21 cellular contexts compared by ENCODE assay signal in the genomic region with DNA sequence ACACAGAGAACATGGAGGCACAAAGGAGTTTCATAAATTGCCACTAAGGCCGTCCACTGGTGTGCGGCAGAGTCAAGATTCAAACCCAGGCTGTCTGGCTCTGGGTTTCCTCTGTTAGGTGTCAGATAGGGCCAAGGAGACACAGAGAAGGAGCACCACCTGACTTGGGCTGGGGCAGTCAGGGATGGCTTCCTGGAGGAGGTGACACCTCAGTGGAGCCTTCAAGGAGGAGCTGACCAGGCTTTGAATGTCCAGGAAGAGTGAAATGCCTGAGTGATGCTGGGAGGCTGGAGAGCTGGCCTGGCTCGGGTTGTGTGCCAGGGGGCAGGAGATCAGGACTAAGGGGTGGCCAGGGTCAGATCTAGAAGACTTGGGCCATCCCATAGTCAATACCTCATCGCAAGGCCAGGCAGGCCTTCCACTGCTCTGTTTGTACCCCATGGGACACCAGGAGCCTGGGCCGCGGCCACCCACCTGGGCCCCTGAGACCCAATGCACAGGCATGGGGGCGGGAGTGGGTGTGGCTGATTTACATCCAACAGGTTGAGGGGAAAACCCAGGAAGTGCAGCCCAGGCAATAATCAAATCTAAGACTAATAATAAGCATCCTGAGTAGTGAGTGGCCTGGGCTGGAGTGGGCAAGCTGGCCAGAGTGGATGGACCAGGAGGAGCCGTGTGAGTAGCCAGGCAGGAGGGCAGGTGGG.
DNase-seq lines count a peak whose midpoint lies in the region; ATAC-seq, FAIRE-seq and TF ChIP-seq lines count a peak whose summit lies in the region.
"Had no signal": no experiment of that assay in that cellular context is flagged by ENCODE, and none has a peak within 500 bp of the region (broad histone marks: within the 10 kb centered on the region; RNA-seq: fewer than 3 reads in every experiment).

No MANE protein-coding gene starts in this region.

- TF ChIP-seq POLR2A in GM12878 (IDR thresholded peaks at IDR 0.05; ENCODE audit: low read depth, low read length): no peak

- peaks cover 23% of the 10 kb centered on the region for H3K4me1 ChIP-seq in GM12878 (ENCODE audit: control insufficient read depth, insufficient read depth, low read length)
- H3K4me1 ChIP-seq in SJCRH30: no peaks in the 10 kb centered on the region

- in situ Hi-C loops in GM12878 (cut with MboI): loop anchor here (25.0 kb wide), 1 partner anchor 518 kb away; no protein-coding TSS in a partner anchor

- intact Hi-C loops in GM12878 (cut with micrococcal nuclease; ENCODE audit: unreplicated experiment): no loop called here

- no peaks in the 10 kb centered on the region for H3K79me2 ChIP-seq in GM12878 (ENCODE audit: control insufficient read depth, insufficient read depth, low read length)

- H4K20me1 ChIP-seq in GM12878 (ENCODE audit: control insufficient read depth, insufficient read depth): no peaks in the 10 kb centered on the region

- POLR2A ChIA-PET in GM12878 (lab: Charles Lee): no interaction called here

- H3K27me3 Mint-ChIP-seq in activated naive CD4-positive, alpha-beta T cell treated with anti-CD3 and anti-CD28 coated beads, Interleukin-2, amount 50 U/mL, for 24 hours: peaks cover 4% of the 10 kb centered on the region
- H3K27me3 Mint-ChIP-seq in memory B cell: no peaks in the 10 kb centered on the region

- 12% methylated on average over 8 of the region's 8 CpGs for WGBS in GM12878 (ENCODE audit: insufficient coverage, insufficient replicate concordance, low lambda C conversion rate, missing lambda C conversion rate)

- H3K27ac Mint-ChIP-seq in activated naive CD4-positive, alpha-beta T cell treated with anti-CD3 and anti-CD28 coated beads, Interleukin-2, amount 50 U/mL, for 24 hours: peak overlapping the region; percentile 19
- peak overlapping the region in 1 of 2 donors; percentile 79 for H3K27ac Mint-ChIP-seq in activated naive CD4-positive, alpha-beta T cell treated with anti-CD3 and anti-CD28 coated beads, Interleukin-2, amount 50 U/mL, for 72 hours
- peak overlapping the region; percentile 92 for H3K27ac Mint-ChIP-seq in memory B cell

- no peak overlapping the region for H3K9ac ChIP-seq in GM12878 (ENCODE audit: control insufficient read depth, insufficient read depth, low read length)

- H3K27me3 ChIP-seq in GM12878 (replicated peaks in 1 of 2; ENCODE audit: control insufficient read depth in 2 of 2, insufficient read depth in 2 of 2, low read length in 1 of 2) (no peaks in the 10 kb centered on the region; a peak in 1 of 4 replicates), SJCRH30 (no peaks in the 10 kb centered on the region; the same call in 1 of the 2 replicates)

- TF ChIP-seq RAD21 in GM12878 (IDR thresholded peaks at IDR 0.05; ENCODE audit: insufficient read depth, low read depth, low read length): no peak

- H3K4me3 ChIP-seq in GM12878 (no peak overlapping the region), SJCRH30 (no peak overlapping the region)
- H3K4me3 ChIP-seq: HAP-1 had no signal

- H3K9me3 ChIP-seq in GM12878 (replicated peaks; ENCODE audit: control insufficient read depth, insufficient read depth, low read length) (no peaks in the 10 kb centered on the region), SJCRH30 (replicated peaks) (peaks cover 4% of the 10 kb centered on the region; the same call in 1 of the 2 replicates)
- H3K9me3 ChIP-seq: HAP-1 had no signal

- H3K36me3 ChIP-seq in GM12878 (ENCODE audit: control insufficient read depth in 2 of 2, insufficient read depth in 2 of 2, low read length in 1 of 2) (no peaks in the 10 kb centered on the region), SJCRH30 (no peaks in the 10 kb centered on the region)
- H3K36me3 ChIP-seq: HAP-1 had no signal

- RAD21 ChIA-PET in GM12878 (lab: Charles Lee; ENCODE audit: unreplicated experiment): no interaction called here

- TF ChIP-seq CTCF in GM12878 (IDR thresholded peaks at IDR 0.05 in 2 of 3, conservative IDR thresholded peaks at IDR 0.05 in 1 of 3; ENCODE audit: control insufficient read depth in 2 of 3, extremely low read depth in 1 of 3, insufficient read depth in 1 of 3, low read depth in 3 of 3, low read length in 3 of 3): no peak

- peak overlapping the region; percentile 19 for H2AFZ ChIP-seq in GM12878 (ENCODE audit: control insufficient read depth, low read depth, low read length)

- TF ChIP-seq EP300 in GM12878 (IDR thresholded peaks at IDR 0.05; ENCODE audit: borderline replicate concordance in 1 of 2, control insufficient read depth in 1 of 2, low read depth in 2 of 2, low read length in 2 of 2): no peak

- DNase-seq in activated naive CD4-positive, alpha-beta T cell treated with anti-CD3 and anti-CD28 coated beads, Interleukin-2, amount 50 U/mL, for 72 hours (ENCODE audit: low spot score in 2 of 2): no peak
- DNase-seq in GM12878 (ENCODE audit: low read depth, low spot score): no peak
- no peak for DNase-seq in memory B cell (ENCODE audit: low spot score in 2 of 2)
- no peak for DNase-seq in SJCRH30
- DNase-seq in NCI-H774 (lab: John Stamatoyannopoulos, UW): no peak
- DNase-seq in central memory CD4-positive, alpha-beta T cell: no peak
- DNase-seq: C1 segment of cervical spinal cord, GDM1, Kasumi-1, MM.1S, NCI-H1105, NCI-H1694, NCI-H345, NCI-H526 treated with DMSO at 0.1 percent for 48 hours, OCI-M1, RPMI8226, SIG-M5 had no signal

- H3K9me3 Mint-ChIP-seq in activated naive CD4-positive, alpha-beta T cell treated with anti-CD3 and anti-CD28 coated beads, Interleukin-2, amount 50 U/mL, for 24 hours: no peaks in the 10 kb centered on the region
- H3K9me3 Mint-ChIP-seq in activated naive CD4-positive, alpha-beta T cell treated with anti-CD3 and anti-CD28 coated beads, Interleukin-2, amount 50 U/mL, for 72 hours: no peaks in the 10 kb centered on the region
- no peaks in the 10 kb centered on the region for H3K9me3 Mint-ChIP-seq in memory B cell

- no peak for FAIRE-seq in GM12878 (lab: Jason Lieb, UNC)

- SMC1A ChIA-PET in GM12878 (lab: Charles Lee; ENCODE audit: uncharacterized antibody, unreplicated experiment): no interaction called here

- no peaks in the 10 kb centered on the region for H3K36me3 Mint-ChIP-seq in activated naive CD4-positive, alpha-beta T cell treated with anti-CD3 and anti-CD28 coated beads, Interleukin-2, amount 50 U/mL, for 24 hours
- H3K36me3 Mint-ChIP-seq in activated naive CD4-positive, alpha-beta T cell treated with anti-CD3 and anti-CD28 coated beads, Interleukin-2, amount 50 U/mL, for 72 hours: no peaks in the 10 kb centered on the region
- H3K36me3 Mint-ChIP-seq in memory B cell: no peaks in the 10 kb centered on the region

- 0 out of 2 replicates have a peak overlapping the region, but pooled peaks have one; percentile 17 for H3K4me2 ChIP-seq in GM12878 (ENCODE audit: control insufficient read depth, insufficient read depth)

- H3K27ac ChIP-seq in GM12878 (ENCODE audit: control insufficient read depth, insufficient read depth) (no peak overlapping the region), SJCRH30 (no peak overlapping the region)
- H3K27ac ChIP-seq: 22Rv1 had no signal

- CTCF ChIA-PET in GM12878 (lab: Yijun Ruan, JAX): no interaction called here

- no peak for ATAC-seq in activated naive CD4-positive, alpha-beta T cell treated with anti-CD3 and anti-CD28 coated beads, Interleukin-2, amount 50 U/mL, for 72 hours
- no peak for ATAC-seq in GM12878
- ATAC-seq in memory B cell (ENCODE audit: low read depth): peak; percentile 74
- ATAC-seq in GM18870 (IDR thresholded peaks at IDR 0.05; ENCODE audit: unreplicated experiment): no peak

- H3K4me3 Mint-ChIP-seq in activated naive CD4-positive, alpha-beta T cell treated with anti-CD3 and anti-CD28 coated beads, Interleukin-2, amount 50 U/mL, for 24 hours: no peak overlapping the region
- H3K4me3 Mint-ChIP-seq in memory B cell: peak overlapping the region; percentile 88

- peaks cover 10% of the 10 kb centered on the region for H3K4me1 Mint-ChIP-seq in activated naive CD4-positive, alpha-beta T cell treated with anti-CD3 and anti-CD28 coated beads, Interleukin-2, amount 50 U/mL, for 24 hours
- H3K4me1 Mint-ChIP-seq in memory B cell: peaks cover 60% of the 10 kb centered on the region

- no TSS peak for BruUV-seq in GM12878 (replicated peaks; lab: Mats Ljungman, UMichigan)

TF ChIP-seq in GM12878, 131 proteins besides CTCF, POLR2A, EP300 and RAD21 (continues in another document):
- TF ChIP-seq IKZF2 (IDR thresholded peaks at IDR 0.05) (no peak), GATAD2B (conservative IDR thresholded peaks at IDR 0.05; ENCODE audit: low read depth) (no peak)
- TF ChIP-seq, protein P1, sequence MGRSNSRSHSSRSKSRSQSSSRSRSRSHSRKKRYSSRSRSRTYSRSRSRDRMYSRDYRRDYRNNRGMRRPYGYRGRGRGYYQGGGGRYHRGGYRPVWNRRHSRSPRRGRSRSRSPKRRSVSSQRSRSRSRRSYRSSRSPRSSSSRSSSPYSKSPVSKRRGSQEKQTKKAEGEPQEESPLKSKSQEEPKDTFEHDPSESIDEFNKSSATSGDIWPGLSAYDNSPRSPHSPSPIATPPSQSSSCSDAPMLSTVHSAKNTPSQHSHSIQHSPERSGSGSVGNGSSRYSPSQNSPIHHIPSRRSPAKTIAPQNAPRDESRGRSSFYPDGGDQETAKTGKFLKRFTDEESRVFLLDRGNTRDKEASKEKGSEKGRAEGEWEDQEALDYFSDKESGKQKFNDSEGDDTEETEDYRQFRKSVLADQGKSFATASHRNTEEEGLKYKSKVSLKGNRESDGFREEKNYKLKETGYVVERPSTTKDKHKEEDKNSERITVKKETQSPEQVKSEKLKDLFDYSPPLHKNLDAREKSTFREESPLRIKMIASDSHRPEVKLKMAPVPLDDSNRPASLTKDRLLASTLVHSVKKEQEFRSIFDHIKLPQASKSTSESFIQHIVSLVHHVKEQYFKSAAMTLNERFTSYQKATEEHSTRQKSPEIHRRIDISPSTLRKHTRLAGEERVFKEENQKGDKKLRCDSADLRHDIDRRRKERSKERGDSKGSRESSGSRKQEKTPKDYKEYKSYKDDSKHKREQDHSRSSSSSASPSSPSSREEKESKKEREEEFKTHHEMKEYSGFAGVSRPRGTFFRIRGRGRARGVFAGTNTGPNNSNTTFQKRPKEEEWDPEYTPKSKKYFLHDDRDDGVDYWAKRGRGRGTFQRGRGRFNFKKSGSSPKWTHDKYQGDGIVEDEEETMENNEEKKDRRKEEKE (IDR thresholded peaks at IDR 0.05): no peak
